In the genomic region with DNA sequence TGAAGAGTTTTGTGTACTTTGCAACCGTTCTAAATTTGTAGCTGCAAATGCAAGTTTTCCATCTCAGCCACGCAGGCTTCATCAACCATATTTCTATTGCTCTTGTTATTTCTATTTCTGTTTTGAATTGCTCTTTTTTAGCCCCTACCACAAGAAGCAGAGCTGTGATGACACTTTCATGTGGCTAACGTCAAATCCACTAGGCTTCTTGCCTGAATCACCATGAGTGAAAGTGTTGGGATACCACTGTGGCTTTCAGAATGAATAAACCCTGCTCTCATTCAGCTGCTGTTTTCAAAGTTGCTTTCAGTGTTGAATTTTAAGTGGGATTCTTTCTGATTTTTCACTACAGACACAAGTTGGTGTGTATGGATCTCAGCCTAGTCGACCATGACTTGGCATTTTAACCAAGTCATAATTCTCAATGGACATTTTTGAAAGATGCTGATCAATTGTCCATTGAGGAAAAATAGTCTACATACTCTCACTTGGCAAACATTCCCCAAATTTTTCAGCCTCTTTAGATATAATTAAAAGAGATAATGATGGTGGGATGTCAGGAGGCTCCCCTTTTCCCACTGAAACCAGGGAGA, we compare ENCODE assay signal across 12 cellular contexts. TPM values are rescaled to one million over a fixed set of nuclear protein-coding genes. Genes with fewer than 3 reads are reported as not detected.
DNase-seq lines count a peak whose midpoint lies in the region; ATAC-seq, FAIRE-seq and TF ChIP-seq lines count a peak whose summit lies in the region.
"Had no signal": no experiment of that assay in that cellular context is flagged by ENCODE, and none has a peak within 500 bp of the region (broad histone marks: within the 10 kb centered on the region; RNA-seq: fewer than 3 reads in every experiment).

No MANE protein-coding gene starts in this region.

- no peak for DNase-seq in keratinocyte (ENCODE audit: low read depth, low spot score)
- no peak for DNase-seq in breast epithelium (ENCODE audit: low spot score in 2 of 2)
- DNase-seq in NCI-H2081 (lab: John Stamatoyannopoulos, UW), result no peak
- DNase-seq: amygdala, gastrocnemius medialis, stomach had no signal

- dilution Hi-C loops in keratinocyte (cut with MboI; ENCODE audit: extremely low pct_ligation_motif_present, low sequenced_read_pairs), result no loop called here

- no peak overlapping the region for H3K4me3 ChIP-seq in keratinocyte (ENCODE audit: control insufficient read depth in 2 of 3, extremely low read depth in 1 of 3, insufficient read depth in 2 of 3, low read depth in 1 of 3, low read length in 3 of 3)
- H3K4me3 ChIP-seq in breast epithelium, result no peak overlapping the region
- H3K4me3 ChIP-seq: gastrocnemius medialis, stomach had no signal

- no peak overlapping the region for H2AFZ ChIP-seq in keratinocyte (ENCODE audit: control insufficient read depth, low read length)

- H3K27ac ChIP-seq in keratinocyte (ENCODE audit: control insufficient read depth, insufficient read depth, low read length) (no peak overlapping the region), breast epithelium (no peak overlapping the region)
- H3K27ac ChIP-seq: gastrocnemius medialis, stomach had no signal

- TF ChIP-seq CTCF in keratinocyte (optimal IDR thresholded peaks at IDR 0.05 in 1 of 3, IDR thresholded peaks at IDR 0.05 in 1 of 3, conservative IDR thresholded peaks at IDR 0.05 in 1 of 3; ENCODE audit: extremely low read depth in 1 of 3, insufficient read depth in 2 of 3, low read length in 3 of 3), result no peak
- TF ChIP-seq CTCF in breast epithelium (IDR thresholded peaks at IDR 0.05), result no peak

- H3K79me2 ChIP-seq in keratinocyte (ENCODE audit: control insufficient read depth, insufficient read depth, low read length), result no peaks in the 10 kb centered on the region

- H4K20me1 ChIP-seq in keratinocyte (ENCODE audit: control insufficient read depth, extremely low read depth, insufficient read depth, low read length), result no peaks in the 10 kb centered on the region

- peak; percentile 23 for FAIRE-seq in keratinocyte (lab: Jason Lieb, UNC)

- H3K27me3 ChIP-seq in keratinocyte (ENCODE audit: control insufficient read depth, extremely low read depth, insufficient read depth, low read length) (no peaks in the 10 kb centered on the region), breast epithelium (no peaks in the 10 kb centered on the region)
- H3K27me3 ChIP-seq: gastrocnemius medialis, stomach had no signal

- H3K36me3 ChIP-seq in keratinocyte (ENCODE audit: control insufficient read depth in 2 of 2, extremely low read depth in 1 of 2, insufficient read depth in 2 of 2, low read length in 2 of 2) (no peaks in the 10 kb centered on the region), breast epithelium (no peaks in the 10 kb centered on the region)
- H3K36me3 ChIP-seq: gastrocnemius medialis, stomach had no signal

- H3K4me1 ChIP-seq in keratinocyte (ENCODE audit: control insufficient read depth, extremely low read depth, insufficient read depth, low read length) (peaks cover 18% of the 10 kb centered on the region), breast epithelium (no peaks in the 10 kb centered on the region)
- H3K4me1 ChIP-seq: gastrocnemius medialis, stomach had no signal

- no peak for TF ChIP-seq POLR2A in breast epithelium (IDR thresholded peaks at IDR 0.05)

- intact Hi-C loops in breast epithelium (cut with DNase I; ENCODE audit: low total_unique reads), result no loop called here

- H3K9me3 ChIP-seq in keratinocyte (ENCODE audit: control insufficient read depth, low read depth, low read length) (no peaks in the 10 kb centered on the region), breast epithelium (no peaks in the 10 kb centered on the region)
- H3K9me3 ChIP-seq: gastrocnemius medialis, stomach had no signal

- no peak overlapping the region for H3K4me2 ChIP-seq in keratinocyte (ENCODE audit: control insufficient read depth, extremely low read depth, insufficient read depth, low read depth, low read length)

- ATAC-seq in GM18858 (IDR thresholded peaks at IDR 0.05; ENCODE audit: unreplicated experiment) (peak; percentile 92), GM21381 (IDR thresholded peaks at IDR 0.05; ENCODE audit: unreplicated experiment) (peak; percentile 98), HG03378 (IDR thresholded peaks at IDR 0.05; ENCODE audit: unreplicated experiment) (peak; percentile 96), HG02970 (IDR thresholded peaks at IDR 0.05; ENCODE audit: low FRiP score, unreplicated experiment) (no peak), HG02571 (IDR thresholded peaks at IDR 0.05; ENCODE audit: unreplicated experiment) (no peak)
- ATAC-seq: gastrocnemius medialis had no signal

- H3K9me1 ChIP-seq in keratinocyte (ENCODE audit: control insufficient read depth, extremely low read depth, insufficient read depth, low read length), result no peaks in the 10 kb centered on the region

- H3K9ac ChIP-seq in keratinocyte (ENCODE audit: control insufficient read depth, extremely low read depth, insufficient read depth, low read length), result no peak overlapping the region

RNA-seq across cellular contexts. Expression of a gene that starts 41.0 kb away (rescaled TPM):
- 24.5 to 50.3 TPM (median 48.7 TPM) in 3 replicates for polyA plus RNA-seq in keratinocyte
- polyA plus RNA-seq in keratinocyte (2011; ENCODE audit: low read depth), result 15.0 TPM
- polyA plus RNA-seq in keratinocyte (2011; cell fraction: cytosol; rRNA removed), result 23.5 and 32.4 TPM in 2 replicates
- polyA plus RNA-seq in keratinocyte (2011; cell fraction: nucleus; rRNA removed), result 44.3 and 51.4 TPM in 2 replicates
- polyA plus RNA-seq in keratinocyte (2012; ENCODE audit: low replicate concordance), result 16.7 and 39.8 TPM in 2 replicates
- polyA minus RNA-seq in keratinocyte, result 28.1 to 51.7 TPM (median 33.3 TPM) in 3 replicates
- 40.3 TPM for polyA minus RNA-seq in keratinocyte (2011; cell fraction: cytosol; rRNA and poly(A)+ RNA removed)
- 30.6 and 76.9 TPM in 2 replicates for polyA minus RNA-seq in keratinocyte (2011; cell fraction: nucleus; rRNA and poly(A)+ RNA removed)
- 10 to 100 TPM; 20.8 to 40.2 (median 29.5) TPM for total RNA-seq in breast epithelium
- total RNA-seq: SK-MEL-5 had no signal

Comparison
In these comparisons a context has a peak if more than half of its experiments do, and no peak if none do; other contexts are left out.
1. ATAC-seq: peak in GM18858 (single experiment), GM21381 (single experiment) and HG03378 (single experiment); none in HG02970 (single experiment) and HG02571 (single experiment).